Comparison of ENCODE assay signal across 8 cellular contexts in the genomic region with DNA sequence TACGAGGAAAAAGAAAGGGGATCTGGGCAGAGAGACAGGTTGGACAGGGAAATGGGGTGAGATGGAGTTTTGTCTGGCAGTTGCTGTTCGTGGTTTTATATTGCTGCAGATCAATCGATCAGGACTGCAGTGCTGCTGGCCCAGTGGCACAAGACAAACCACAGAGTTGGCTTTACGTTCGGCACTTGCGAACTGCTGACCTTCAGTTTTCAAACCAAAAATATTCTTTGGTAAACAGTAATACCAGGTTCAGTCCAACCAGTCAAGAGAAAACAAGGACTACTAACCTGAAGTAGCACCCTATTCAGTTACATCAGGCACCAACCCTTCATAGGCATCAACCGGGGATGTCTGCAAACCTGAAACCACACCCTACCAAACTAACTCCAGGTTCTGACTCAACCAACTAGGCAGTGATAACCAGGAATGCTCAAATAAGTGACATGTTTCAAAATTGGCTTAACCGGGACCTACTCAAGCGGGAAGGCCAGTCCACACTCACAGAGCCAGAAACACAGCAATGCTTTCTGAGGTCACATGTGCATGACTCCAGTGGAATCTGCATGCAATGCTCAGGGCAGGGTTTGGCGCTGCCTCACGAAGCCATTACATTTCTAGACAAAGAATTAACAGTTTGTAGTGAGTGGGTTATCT.
DNase-seq lines count a peak whose midpoint lies in the region; ATAC-seq and TF ChIP-seq lines count a peak whose summit lies in the region.

No MANE protein-coding gene starts in this region.

- no peaks in the 10 kb centered on the region for H3K27me3 Mint-ChIP-seq in activated T-helper 2 cell treated with anti-CD3 and anti-CD28 coated beads, Interferon-gamma antibody, Interleukin-2, Interleukin-4, amounts not matched to agents 10 μg/mL and 5 μg/mL and 100 μg/mL, durations not matched to agents 14 hours and 24 hours and 36 hours (ENCODE audit: low read depth)

- intact Hi-C loops in activated T-helper 2 cell treated with anti-CD3 and anti-CD28 coated beads, Interferon-gamma antibody, Interleukin-2, Interleukin-4, amounts not matched to agents 10 μg/mL and 5 μg/mL and 100 μg/mL, durations not matched to agents 14 hours and 24 hours and 36 hours (cut with micrococcal nuclease), result no loop called here
- intact Hi-C loops in heart left ventricle (cut with DNase I), result loop anchor here in 4 of 10 donors (5.0 kb wide), 2 partner anchors 35 to 40 kb away; no protein-coding TSS in a partner anchor

- H3K4me1 Mint-ChIP-seq in activated T-helper 2 cell treated with anti-CD3 and anti-CD28 coated beads, Interferon-gamma antibody, Interleukin-2, Interleukin-4, amounts not matched to agents 10 μg/mL and 5 μg/mL and 100 μg/mL, durations not matched to agents 14 hours and 24 hours and 36 hours (ENCODE audit: low read depth), result peaks cover 51% of the 10 kb centered on the region

- no peaks in the 10 kb centered on the region for H3K9me3 ChIP-seq in heart left ventricle

- TF ChIP-seq CTCF in heart left ventricle (IDR thresholded peaks at IDR 0.05), result no peak

- H3K4me3 ChIP-seq in heart left ventricle, result no peak overlapping the region
- H3K4me3 ChIP-seq in skeletal muscle cell (ENCODE audit: low read depth, low read length), result peak overlapping the region; percentile 37

- H3K27me3 ChIP-seq in heart left ventricle, result no peaks in the 10 kb centered on the region

- WGBS in heart left ventricle, 4 donors, result 65 to 72% (median 68%) methylated on average over 10 to 11 of the region's 11 CpGs

- H3K27ac Mint-ChIP-seq in activated T-helper 2 cell treated with anti-CD3 and anti-CD28 coated beads, Interferon-gamma antibody, Interleukin-2, Interleukin-4, amounts not matched to agents 10 μg/mL and 5 μg/mL and 100 μg/mL, durations not matched to agents 14 hours and 24 hours and 36 hours, result peak overlapping the region; percentile 13

- no peaks in the 10 kb centered on the region for H3K9me3 Mint-ChIP-seq in activated T-helper 2 cell treated with anti-CD3 and anti-CD28 coated beads, Interferon-gamma antibody, Interleukin-2, Interleukin-4, amounts not matched to agents 10 μg/mL and 5 μg/mL and 100 μg/mL, durations not matched to agents 14 hours and 24 hours and 36 hours

- peaks cover 6 to 73% (median 54%) of the 10 kb centered on the region in 12 donors for H3K4me1 ChIP-seq in heart left ventricle

- H3K27ac ChIP-seq in heart left ventricle, result peak overlapping the region; percentile 74 to 95 (median 88)

- H3K4me3 Mint-ChIP-seq in activated T-helper 2 cell treated with anti-CD3 and anti-CD28 coated beads, Interferon-gamma antibody, Interleukin-2, Interleukin-4, amounts not matched to agents 10 μg/mL and 5 μg/mL and 100 μg/mL, durations not matched to agents 14 hours and 24 hours and 36 hours (ENCODE audit: low read depth), result no peak overlapping the region

- peaks cover 36% of the 10 kb centered on the region for H3K36me3 Mint-ChIP-seq in activated T-helper 2 cell treated with anti-CD3 and anti-CD28 coated beads, Interferon-gamma antibody, Interleukin-2, Interleukin-4, amounts not matched to agents 10 μg/mL and 5 μg/mL and 100 μg/mL, durations not matched to agents 14 hours and 24 hours and 36 hours (ENCODE audit: low read depth)

- DNase-seq in ELR (ENCODE audit: low read depth), result peak; percentile 62
- no peak for DNase-seq in activated T-helper 2 cell treated with anti-CD3 and anti-CD28 coated beads, Interferon-gamma antibody, Interleukin-2, Interleukin-4, amounts not matched to agents 10 μg/mL and 5 μg/mL and 100 μg/mL, durations not matched to agents 14 hours and 24 hours and 36 hours (ENCODE audit: low spot score)
- DNase-seq in heart left ventricle, result peak in 3 of 5 donors; percentile 50 to 64 (median 59)
- DNase-seq in skeletal muscle cell (ENCODE audit: low read depth), result no peak
- no peak for DNase-seq in activated T-cell treated with anti-CD3 and anti-CD28 coated beads, Interleukin-2, amount 50 U/mL, for 48 hours

- ATAC-seq in heart left ventricle, result peak in 3 of 4 donors; percentile 38 to 71 (median 39)
- ATAC-seq in HG03095 (IDR thresholded peaks at IDR 0.05; ENCODE audit: unreplicated experiment), result no peak
- ATAC-seq in GM21576 (IDR thresholded peaks at IDR 0.05; ENCODE audit: unreplicated experiment), result no peak
- ATAC-seq in GM21526 (IDR thresholded peaks at IDR 0.05; ENCODE audit: low FRiP score, unreplicated experiment), result no peak

- peaks cover 0 to 4% (median 0%) of the 10 kb centered on the region in 9 donors for H3K36me3 ChIP-seq in heart left ventricle

- no peak for TF ChIP-seq POLR2A in heart left ventricle (IDR thresholded peaks at IDR 0.05)

Comparison
In these comparisons a context has a peak if more than half of its experiments do, and no peak if none do; other contexts are left out.
1. DNase-seq: peak in ELR (single experiment) and heart left ventricle (3 of 5); none in activated T-helper 2 cell treated with anti-CD3 and anti-CD28 coated beads, Interferon-gamma antibody, Interleukin-2, Interleukin-4, amounts not matched to agents 10 μg/mL and 5 μg/mL and 100 μg/mL, durations not matched to agents 14 hours and 24 hours and 36 hours (single experiment), skeletal muscle cell (single experiment) and activated T-cell treated with anti-CD3 and anti-CD28 coated beads, Interleukin-2, amount 50 U/mL, for 48 hours (0 of 2).
2. ATAC-seq: peak in heart left ventricle (3 of 4); none in HG03095 (single experiment), GM21576 (single experiment) and GM21526 (single experiment).